In the genomic region with DNA sequence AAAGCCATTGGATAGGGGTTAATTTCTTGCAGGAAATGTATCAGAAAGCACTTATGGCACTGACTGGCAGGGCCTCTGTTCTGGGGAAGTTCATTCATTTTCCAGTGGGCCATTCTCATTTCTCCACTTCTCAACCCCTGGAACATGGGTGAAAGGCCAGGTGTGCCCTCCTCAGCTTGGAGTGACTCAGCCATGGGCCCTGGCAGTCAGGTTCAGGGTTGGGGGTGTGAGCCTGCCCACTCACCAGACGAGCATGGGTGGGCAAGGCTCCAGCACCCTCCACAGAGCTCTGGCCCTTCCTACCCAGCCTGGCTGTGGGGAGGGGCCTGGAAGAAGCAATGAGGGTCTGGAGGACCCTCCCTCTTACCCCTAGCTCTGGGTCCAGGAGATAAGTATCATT, we compare ENCODE assay signal across 27 cellular contexts.
DNase-seq lines count a peak whose midpoint lies in the region; ATAC-seq, FAIRE-seq and TF ChIP-seq lines count a peak whose summit lies in the region.
"Had no signal": no experiment of that assay in that cellular context is flagged by ENCODE, and none has a peak within 500 bp of the region (broad histone marks: within the 10 kb centered on the region; RNA-seq: fewer than 3 reads in every experiment).

No MANE protein-coding gene starts in this region.

- H3K9me3 Mint-ChIP-seq in nephron progenitor cell = no peaks in the 10 kb centered on the region
- H3K9me3 Mint-ChIP-seq: activated naive CD4-positive, alpha-beta T cell treated with anti-CD3 and anti-CD28 coated beads, Interleukin-2, amount 50 U/mL, for 72 hours; activated T-helper 17 cell treated with anti-CD3 and anti-CD28 coated beads, Interleukin-2, amount 50 U/mL, for 72 hours; central memory CD8-positive, alpha-beta T cell; GM23338; T-helper 2 cell treated with Interferon-gamma antibody and Interleukin-4, amounts not matched to agents 5 μg/mL and 100 μg/mL, for 36 hours had no signal

- H3K4me3 Mint-ChIP-seq in nephron progenitor cell = no peak overlapping the region
- H3K4me3 Mint-ChIP-seq: activated T-helper 17 cell treated with anti-CD3 and anti-CD28 coated beads, Interleukin-2, amount 50 U/mL, for 72 hours; central memory CD8-positive, alpha-beta T cell; GM23338; T-helper 2 cell treated with Interferon-gamma antibody and Interleukin-4, amounts not matched to agents 5 μg/mL and 100 μg/mL, for 36 hours had no signal

- POLR2A ChIA-PET in A549 (lab: Yijun Ruan, JAX) = interaction anchor here (1.4 kb wide), 1 partner anchor 14 kb away, joined by 3 read pairs; no protein-coding TSS in a partner anchor

- 44% methylated on average over 1 of the region's 1 CpG for WGBS in A549 (ENCODE audit: missing lambda C conversion rate)
- 9 to 45% methylated on average over 1 of the region's 1 CpG for WGBS in sigmoid colon, 2 donors

- peak overlapping the region; percentile 63 for H3K4me2 ChIP-seq in A549
- H3K4me2 ChIP-seq: GM23338 had no signal

- H3K9me3 ChIP-seq in A549 (no peaks in the 10 kb centered on the region), sigmoid colon (no peaks in the 10 kb centered on the region)
- H3K9me3 ChIP-seq: ascending aorta, Peyer's patch, testis had no signal

- no peaks in the 10 kb centered on the region for H3K36me3 Mint-ChIP-seq in nephron progenitor cell (ENCODE audit: low read depth)
- H3K36me3 Mint-ChIP-seq: activated naive CD4-positive, alpha-beta T cell treated with anti-CD3 and anti-CD28 coated beads, Interleukin-2, amount 50 U/mL, for 72 hours had no signal

- peaks cover 7% of the 10 kb centered on the region for H3K27me3 Mint-ChIP-seq in nephron progenitor cell (ENCODE audit: low read depth, poor library complexity)
- H3K27me3 Mint-ChIP-seq: activated T-helper 17 cell treated with anti-CD3 and anti-CD28 coated beads, Interleukin-2, amount 50 U/mL, for 72 hours had no signal

- no peaks in the 10 kb centered on the region for H3K27me3 ChIP-seq in sigmoid colon
- H3K27me3 ChIP-seq: ascending aorta, Peyer's patch, testis had no signal

- no peak for TF ChIP-seq RAD21 in A549 (conservative IDR thresholded peaks at IDR 0.05 in 1 of 2, IDR thresholded peaks at IDR 0.05 in 1 of 2)

- no peak overlapping the region for H3K27ac Mint-ChIP-seq in nephron progenitor cell
- H3K27ac Mint-ChIP-seq: activated naive CD4-positive, alpha-beta T cell treated with anti-CD3 and anti-CD28 coated beads, Interleukin-2, amount 50 U/mL, for 72 hours; activated T-helper 17 cell treated with anti-CD3 and anti-CD28 coated beads, Interleukin-2, amount 50 U/mL, for 72 hours; GM23338; T-helper 2 cell treated with Interferon-gamma antibody and Interleukin-4, amounts not matched to agents 5 μg/mL and 100 μg/mL, for 36 hours had no signal

- FAIRE-seq in A549 (lab: Jason Lieb, UNC) = no peak
- FAIRE-seq: A204.1 had no signal

- H3K4me3 ChIP-seq in A549 (no peak overlapping the region), sigmoid colon (no peak overlapping the region)
- H3K4me3 ChIP-seq: ascending aorta, GM23338, lung, Peyer's patch, SK-N-MC, testis had no signal

- intact Hi-C loops in sigmoid colon (cut with DNase I) = no loop called here

- H3K36me3 ChIP-seq in sigmoid colon = no peaks in the 10 kb centered on the region
- H3K36me3 ChIP-seq: ascending aorta, Peyer's patch, WERI-Rb-1 had no signal

- no peak for TF ChIP-seq EP300 in A549 (IDR thresholded peaks at IDR 0.05)
- no peak for TF ChIP-seq EP300 in sigmoid colon (IDR thresholded peaks at IDR 0.05)

- CTCF ChIA-PET in A549 (lab: Yijun Ruan, JAX) = interaction anchor here (1.6 to 2.2 kb wide), 3 partner anchors 22 to 114 kb away, joined by 3 to 9 read pairs (median 6); no protein-coding TSS in a partner anchor

- DNase-seq in A549 (ENCODE audit: low read depth in 1 of 2, low spot score in 1 of 2) (no peak), NCI-H69 (lab: John Stamatoyannopoulos, UW) (peak; percentile 69), epithelial cell of prostate (ENCODE audit: low read depth, low spot score) (no peak), sigmoid colon (peak; percentile 25), nephron progenitor cell (no peak)
- DNase-seq in stimulated activated CD4-positive, alpha-beta T cell treated with anti-CD3 and anti-CD28 coated beads, Interleukin-4, amount 100 ng/mL, for 4 hours = no peak
- DNase-seq: EL; foreskin melanocyte; islet precursor cell; NCI-H2107; NK-92 treated with Interleukin-12 subunit alpha and Interleukin-12 subunit beta, amount 100 ng/mL, for 24 hours; occipital lobe; testis; WERI-Rb-1 had no signal

- H3K4me1 Mint-ChIP-seq in nephron progenitor cell = peaks cover 34% of the 10 kb centered on the region
- H3K4me1 Mint-ChIP-seq: activated T-helper 17 cell treated with anti-CD3 and anti-CD28 coated beads, Interleukin-2, amount 50 U/mL, for 72 hours; central memory CD8-positive, alpha-beta T cell had no signal

- H3K4me1 ChIP-seq in A549 = peaks cover 37% of the 10 kb centered on the region
- H3K4me1 ChIP-seq in sigmoid colon = peaks cover 0 to 19% (median 18%) of the 10 kb centered on the region in 4 donors
- H3K4me1 ChIP-seq: ascending aorta, testis had no signal

- peak; percentile 27 to 30; a peak in 3 of 6 replicates for ATAC-seq in A549
- no peak for ATAC-seq in GM19395 (IDR thresholded peaks at IDR 0.05; ENCODE audit: unreplicated experiment)
- ATAC-seq in HG02588 (IDR thresholded peaks at IDR 0.05; ENCODE audit: unreplicated experiment) = no peak
- ATAC-seq: activated naive CD4-positive, alpha-beta T cell treated with anti-CD3 and anti-CD28 coated beads, Interleukin-2, amount 50 U/mL, for 72 hours; activated T-helper 17 cell treated with anti-CD3 and anti-CD28 coated beads, Interleukin-2, amount 50 U/mL, for 72 hours; GM23338; sciatic nerve had no signal

- no peak for TF ChIP-seq CTCF in A549 (IDR thresholded peaks at IDR 0.05)
- TF ChIP-seq CTCF in sigmoid colon (IDR thresholded peaks at IDR 0.05) = no peak
- TF ChIP-seq CTCF in nephron progenitor cell (IDR thresholded peaks at IDR 0.05) = no peak

- peak overlapping the region; percentile 69 to 89 for H3K27ac ChIP-seq in A549
- peak overlapping the region; percentile 95 for H3K27ac ChIP-seq in epithelial cell of prostate
- H3K27ac ChIP-seq in sigmoid colon = peak overlapping the region in 2 of 4 donors; percentile 52 to 57
- H3K27ac ChIP-seq: ascending aorta, SK-N-MC, testis, WERI-Rb-1 had no signal

- TF ChIP-seq POLR2A in A549 (IDR thresholded peaks at IDR 0.05; ENCODE audit: low read length) = no peak
- no peak for TF ChIP-seq POLR2A in sigmoid colon (IDR thresholded peaks at IDR 0.05)

TF ChIP-seq in A549, 52 proteins besides CTCF, POLR2A, EP300 and RAD21:
- TF ChIP-seq JUNB (IDR thresholded peaks at IDR 0.05) = peak; percentile 7; the same call in 1 of the 2 replicates
- no peak for TF ChIP-seq HOXB13 (CRISPR knock-in tag; IDR thresholded peaks at IDR 0.05; ENCODE audit: low read depth)

Comparison
In these comparisons a context has a peak if more than half of its experiments do, and no peak if none do; other contexts are left out.
1. ATAC-seq: peak in A549 (2 of 2); none in GM19395 (single experiment) and HG02588 (single experiment).
2. DNase-seq: peak in NCI-H69 (single experiment) and sigmoid colon (single experiment); none in A549 (0 of 2), epithelial cell of prostate (single experiment), stimulated activated CD4-positive, alpha-beta T cell treated with anti-CD3 and anti-CD28 coated beads, Interleukin-4, amount 100 ng/mL, for 4 hours (0 of 2) and nephron progenitor cell (single experiment).